17 cellular contexts compared by ENCODE assay signal in genomic region chr20:3671986-3672863, GRCh38. TPM values are rescaled to one million over a fixed set of nuclear protein-coding genes. Genes with fewer than 3 reads are reported as not detected.
DNase-seq lines count a peak whose midpoint lies in the region; ATAC-seq, FAIRE-seq and TF ChIP-seq lines count a peak whose summit lies in the region.
"Had no signal": no experiment of that assay in that cellular context is flagged by ENCODE, and none has a peak within 500 bp of the region (broad histone marks: within the 10 kb centered on the region; RNA-seq: fewer than 3 reads in every experiment).

No MANE protein-coding gene starts in this region.

- no peaks in the 10 kb centered on the region for H3K9me3 Mint-ChIP-seq in MCF 10A (ENCODE audit: unreplicated experiment)
- no peaks in the 10 kb centered on the region for H3K9me3 Mint-ChIP-seq in stimulated activated naive CD8-positive, alpha-beta T cell treated with anti-CD3 and anti-CD28 coated beads, Interleukin-15, amount 100 ng/mL, for 72 hours
- H3K9me3 Mint-ChIP-seq: memory B cell had no signal

- H3K79me2 ChIP-seq in PC-3 (ENCODE audit: low read length), result no peaks in the 10 kb centered on the region

- H3K36me3 ChIP-seq in breast epithelium (no peaks in the 10 kb centered on the region), PC-3 (ENCODE audit: low read depth, low read length) (no peaks in the 10 kb centered on the region), iPS DF 6.9 (ENCODE audit: control insufficient read depth, insufficient read depth, low read length) (no peaks in the 10 kb centered on the region; the same call in 1 of the 2 replicates)

- H3K9me3 ChIP-seq in breast epithelium, result no peaks in the 10 kb centered on the region
- no peaks in the 10 kb centered on the region for H3K9me3 ChIP-seq in PC-3 (ENCODE audit: low read length)
- no peaks in the 10 kb centered on the region for H3K9me3 ChIP-seq in iPS DF 6.9 (ENCODE audit: control insufficient read depth, insufficient read depth, low read length)

- BruUV-seq in MCF 10A (replicated peaks; lab: Mats Ljungman, UMichigan) (no TSS peak), PC-3 (replicated peaks; lab: Mats Ljungman, UMichigan) (no TSS peak)

- H3K27me3 ChIP-seq in breast epithelium (peaks cover 0 to 56% of the 10 kb centered on the region in 2 donors), PC-3 (ENCODE audit: low read length) (peaks cover 48% of the 10 kb centered on the region), iPS DF 6.9 (ENCODE audit: control insufficient read depth, insufficient read depth, low read length) (peaks cover 11% of the 10 kb centered on the region; the same call in 1 of the 2 replicates)

- no peaks in the 10 kb centered on the region for H3K9me2 ChIP-seq in PC-3 (replicated peaks; ENCODE audit: low read length)

- H3K36me3 Mint-ChIP-seq in MCF 10A (ENCODE audit: insufficient read depth, unreplicated experiment), result no peaks in the 10 kb centered on the region
- H3K36me3 Mint-ChIP-seq: memory B cell had no signal

- H3K4me1 Mint-ChIP-seq in MCF 10A (ENCODE audit: insufficient read depth, unreplicated experiment), result no peaks in the 10 kb centered on the region
- peaks cover 22% of the 10 kb centered on the region for H3K4me1 Mint-ChIP-seq in stimulated activated naive CD8-positive, alpha-beta T cell treated with anti-CD3 and anti-CD28 coated beads, Interleukin-15, amount 100 ng/mL, for 72 hours

- TF ChIP-seq POLR2A in breast epithelium (IDR thresholded peaks at IDR 0.05), result no peak

- H3K9ac ChIP-seq in PC-3 (ENCODE audit: low read length), result no peak overlapping the region
- H3K9ac ChIP-seq: GM23248 had no signal

- H3K27ac Mint-ChIP-seq in MCF 10A (ENCODE audit: low read depth, unreplicated experiment), result no peak overlapping the region
- H3K27ac Mint-ChIP-seq in stimulated activated naive CD8-positive, alpha-beta T cell treated with anti-CD3 and anti-CD28 coated beads, Interleukin-15, amount 100 ng/mL, for 72 hours, result no peak overlapping the region
- H3K27ac Mint-ChIP-seq: memory B cell had no signal

- H3K4me3 ChIP-seq in breast epithelium (peak overlapping the region in 2 of 3 donors; percentile 22 to 51), PC-3 (ENCODE audit: low read length) (no peak overlapping the region), iPS DF 6.9 (ENCODE audit: low read length) (peak overlapping the region; percentile 30)
- H3K4me3 ChIP-seq: GM23248 had no signal

- DNase-seq in breast epithelium (ENCODE audit: low spot score in 2 of 2) (no peak), MCF 10A (ENCODE audit: unreplicated experiment) (no peak), PC-3 (no peak), iPS DF 6.9 (ENCODE audit: low read depth, low spot score) (no peak), foreskin melanocyte (no peak), HTR-8/SVneo (ENCODE audit: insufficient read length, low spot score) (no peak), DMS79 (lab: John Stamatoyannopoulos, UW) (no peak)
- peak in 1 of 2 donors; percentile 31 for DNase-seq in stimulated activated naive CD8-positive, alpha-beta T cell treated with anti-CD3 and anti-CD28 coated beads, Interleukin-15, amount 100 ng/mL, for 72 hours
- DNase-seq: anterior cingulate cortex, cortex of kidney, GM23248, NCI-H1417 treated with DMSO at 0.1 percent for 48 hours, NCI-H524, occipital lobe had no signal

- no peak overlapping the region for H3K4me3 Mint-ChIP-seq in MCF 10A (ENCODE audit: unreplicated experiment)
- peak overlapping the region; percentile 35 to 58 for H3K4me3 Mint-ChIP-seq in stimulated activated naive CD8-positive, alpha-beta T cell treated with anti-CD3 and anti-CD28 coated beads, Interleukin-15, amount 100 ng/mL, for 72 hours
- H3K4me3 Mint-ChIP-seq: memory B cell had no signal

- H3F3A ChIP-seq in PC-3 (ENCODE audit: low read length, unreplicated experiment), result no peaks in the 10 kb centered on the region

- H3K27ac ChIP-seq in breast epithelium, result no peak overlapping the region
- H3K27ac ChIP-seq in PC-3 (ENCODE audit: low read length), result no peak overlapping the region
- no peak overlapping the region for H3K27ac ChIP-seq in iPS DF 6.9 (ENCODE audit: low read length)
- H3K27ac ChIP-seq: GM23248 had no signal

- no peak for TF ChIP-seq CTCF in breast epithelium (IDR thresholded peaks at IDR 0.05)
- no peak for TF ChIP-seq CTCF in MCF 10A (IDR thresholded peaks at IDR 0.05; ENCODE audit: unreplicated experiment)
- no peak for TF ChIP-seq CTCF in PC-3 (conservative IDR thresholded peaks at IDR 0.05; ENCODE audit: low read depth, low read length)

- 0 out of 2 replicates have a peak overlapping the region, but pooled peaks have one; percentile 20 for H2AFZ ChIP-seq in PC-3 (ENCODE audit: low read length)
- H2AFZ ChIP-seq: GM23248 had no signal

- WGBS in iPS DF 6.9 (ENCODE audit: insufficient coverage, insufficient read length), result no CpG with 5 or more reads among the region's 55 CpGs

- peaks cover 50% of the 10 kb centered on the region for H3K27me3 Mint-ChIP-seq in MCF 10A (ENCODE audit: insufficient read depth, unreplicated experiment)
- H3K27me3 Mint-ChIP-seq in stimulated activated naive CD8-positive, alpha-beta T cell treated with anti-CD3 and anti-CD28 coated beads, Interleukin-15, amount 100 ng/mL, for 72 hours, result peaks cover 99% of the 10 kb centered on the region

- peak overlapping the region; percentile 33 for H3K4me2 ChIP-seq in PC-3 (ENCODE audit: low read length)

- no peak for FAIRE-seq in HTR-8/SVneo (lab: Jason Lieb, UNC)
- FAIRE-seq: D721Med had no signal

- CTCF ChIA-PET in MCF 10A (lab: Yijun Ruan, JAX), result interaction anchor here (0.6 to 2.2 kb wide), 5 partner anchors 13 to 599 kb away, joined by 3 to 15 read pairs (median 3); no protein-coding TSS in a partner anchor
- CTCF ChIA-PET in PC-3 (lab: Charles Lee), result no interaction called here

- ATAC-seq in PC-3, result no peak
- peak; percentile 29 for ATAC-seq in stimulated activated naive CD8-positive, alpha-beta T cell treated with anti-CD3 and anti-CD28 coated beads, Interleukin-15, amount 100 ng/mL, for 72 hours

- H3K4me1 ChIP-seq in breast epithelium (peaks cover 0 to 5% of the 10 kb centered on the region in 2 donors), PC-3 (ENCODE audit: insufficient read depth, low read length) (no peaks in the 10 kb centered on the region), iPS DF 6.9 (ENCODE audit: control insufficient read depth, insufficient read depth, low read length) (no peaks in the 10 kb centered on the region; the same call in 1 of the 2 replicates)

- POLR2A ChIA-PET in MCF 10A (lab: Yijun Ruan, JAX) (no interaction called here), PC-3 (lab: Charles Lee; ENCODE audit: unreplicated experiment) (no interaction called here)

- no peaks in the 10 kb centered on the region for H4K20me1 ChIP-seq in PC-3 (ENCODE audit: low read length)

- intact Hi-C loops in breast epithelium (cut with DNase I; ENCODE audit: low total_unique reads) (no loop called here), MCF 10A (cut with micrococcal nuclease) (loop anchor here (10.0 kb wide), 1 partner anchor 107 kb away; no protein-coding TSS in a partner anchor), PC-3 (cut with micrococcal nuclease) (no loop called here)

RNA-seq across cellular contexts. Expression of gene GFRA4, which starts 9.0 kb away (rescaled TPM):
- total RNA-seq in breast epithelium, result not detected
- total RNA-seq in MCF 10A (2022), result not detected in 2 replicates
- not detected in 2 replicates for total RNA-seq in PC-3 (2014; rRNA removed)
- total RNA-seq: GM23248, occipital lobe, skeletal muscle tissue had no signal

RNA-seq across cellular contexts. Expression of gene ADAM33, which starts 9.6 kb away (rescaled TPM):
- 10 to 100 TPM; 29.4 to 39.5 (median 37.4) TPM for total RNA-seq in breast epithelium
- total RNA-seq in MCF 10A (2022), result not detected in 2 replicates
- 0.11 TPM in 1 of 2 replicates, not detected in the other for total RNA-seq in PC-3 (2014; rRNA removed)

RNA-seq across cellular contexts. Expression of gene SIGLEC1, which starts 40.2 kb away (rescaled TPM):
- 10 to 100 TPM in 1 of 3 donors, 1 to 10 TPM in 2; 2.0 to 32.0 (median 6.9) TPM for total RNA-seq in breast epithelium
- not detected in 2 replicates for total RNA-seq in MCF 10A (2022)
- not detected in 2 replicates for total RNA-seq in PC-3 (2014; rRNA removed)
- total RNA-seq: GM23248 had no signal

Comparison
In these comparisons a context has a peak if more than half of its experiments do, and no peak if none do; other contexts are left out.
1. RNA of gene ADAM33, which starts 9.6 kb away (total RNA-seq): 29.4 to 39.5 TPM in breast epithelium; 0.11 TPM in PC-3 and not detected in MCF 10A; every median in the first group is over 10 times any median in the second.